Comparison of ENCODE assay signal across 26 cellular contexts in genomic region chr14:72732022-72732780, GRCh38.
"Had no signal": no experiment of that assay in that cellular context is flagged by ENCODE, and none has a peak within 500 bp of the region (broad histone marks: within the 10 kb centered on the region; RNA-seq: fewer than 3 reads in every experiment).

No MANE protein-coding gene starts in this region.

- H3K4me1 ChIP-seq: breast epithelium, foreskin keratinocyte, lower lobe of right lung, pancreas had no signal

- H3K27me3 ChIP-seq: breast epithelium, heart left ventricle, pancreas had no signal

- H3K4me3 ChIP-seq: breast epithelium, heart left ventricle, lower lobe of right lung, mucosa of descending colon, pancreas, thoracic aorta had no signal

- H3K36me3 ChIP-seq: breast epithelium, lower lobe of right lung, pancreas, thoracic aorta had no signal

- H3K27ac ChIP-seq: breast epithelium, foreskin keratinocyte, heart left ventricle, lower lobe of right lung, pancreas, thoracic aorta had no signal

- ATAC-seq: activated naive CD8-positive, alpha-beta T cell treated with anti-CD3 and anti-CD28 coated beads, Interleukin-2, amount 50 U/mL, for 24 hours; esophagus mucosa; foreskin keratinocyte; left lobe of liver; mucosa of descending colon; pancreas; right cardiac atrium; stimulated activated naive CD8-positive, alpha-beta T cell treated with anti-CD3 and anti-CD28 coated beads, Interleukin-15, Interleukin-2, amounts not matched to agents 100 U/mL and 50 U/mL, for 24 hours; T-helper 17 cell had no signal

- FAIRE-seq: kidney, pancreas had no signal

- H3K9me3 ChIP-seq: breast epithelium, heart left ventricle, lower lobe of right lung, mucosa of descending colon, pancreas, thoracic aorta had no signal

- DNase-seq: activated CD4-positive, alpha-beta memory T cell treated with anti-CD3 and anti-CD28 coated beads for 36 hours; activated CD4-positive, alpha-beta T cell treated with anti-CD3 and anti-CD28 coated beads, Interleukin-2, amount 10 ng/mL, durations not matched to agents 24 days and 14 days; activated CD4-positive, CD25-positive, alpha-beta regulatory T cell treated with anti-CD3 and anti-CD28 coated beads, Interleukin-2, amount 50 U/mL, for 72 hours; activated CD8-positive, alpha-beta memory T cell treated with anti-CD3 and anti-CD28 coated beads, Interleukin-2, amount 50 U/mL, for 4 hours; activated gamma-delta T cell treated with Interleukin-2 at 50 U/mL for 16 hours; activated naive CD8-positive, alpha-beta T cell treated with anti-CD3 and anti-CD28 coated beads, Interleukin-2, amount 50 U/mL, for 24 hours; activated T-cell treated with anti-CD3 and anti-CD28 coated beads, Interleukin-2, amount 50 U/mL, for 1 hour; cortex of kidney; endodermal cell; foreskin keratinocyte; heart left ventricle; immature natural killer cell; kidney; lower lobe of right lung; mesenchymal stem cell; mucosa of descending colon; nephron progenitor cell; pancreas; right cardiac atrium; stimulated activated naive CD8-positive, alpha-beta T cell treated with anti-CD3 and anti-CD28 coated beads, Interleukin-15, Interleukin-2, amounts not matched to agents 100 U/mL and 50 U/mL, for 24 hours; T-helper 17 cell; T1000 had no signal
